15 cellular contexts compared by ENCODE assay signal in genomic region chr7:74441801-74442200, GRCh38.
"Had no signal": no experiment of that assay in that cellular context is flagged by ENCODE, and none has a peak within 500 bp of the region (broad histone marks: within the 10 kb centered on the region; RNA-seq: fewer than 3 reads in every experiment).

No MANE protein-coding gene starts in this region.

- H3K27ac Mint-ChIP-seq: activated naive CD4-positive, alpha-beta T cell treated with anti-CD3 and anti-CD28 coated beads, Interleukin-2, amount 50 U/mL, for 24 hours; activated T-helper 2 cell treated with anti-CD3 and anti-CD28 coated beads, Interferon-gamma antibody, Interleukin-2, Interleukin-4, amounts not matched to agents 10 μg/mL and 5 μg/mL and 100 μg/mL, durations not matched to agents 14 hours and 24 hours and 36 hours; dendritic cell treated with granulocyte-macrophage colony-stimulating factor and Interleukin-4, amounts not matched to agents 40 ng/mL and 50 ng/mL, for 4 days; effector memory CD8-positive, alpha-beta T cell had no signal

- H3K4me3 Mint-ChIP-seq: activated naive CD4-positive, alpha-beta T cell treated with anti-CD3 and anti-CD28 coated beads, Interleukin-2, amount 50 U/mL, for 24 hours; dendritic cell treated with granulocyte-macrophage colony-stimulating factor and Interleukin-4, amounts not matched to agents 40 ng/mL and 50 ng/mL, for 4 days; effector memory CD8-positive, alpha-beta T cell; neural crest cell had no signal

- H3K9me3 Mint-ChIP-seq: effector memory CD8-positive, alpha-beta T cell had no signal

- H3K27me3 ChIP-seq: brain microvascular endothelial cell, right atrium auricular region had no signal

- H3K27ac ChIP-seq: brain microvascular endothelial cell, right atrium auricular region, stomach, thoracic aorta had no signal

- H3K4me3 ChIP-seq: right atrium auricular region, stomach, thoracic aorta had no signal

- DNase-seq: activated CD4-positive, alpha-beta T cell treated with anti-CD3 and anti-CD28 coated beads, Interleukin-2, amount 50 U/mL, for 1 hour; activated T-cell treated with anti-CD3 and anti-CD28 coated beads for 4 hours; amniotic stem cell; brain microvascular endothelial cell; effector memory CD8-positive, alpha-beta T cell; erythroblast; left colon; small intestine; stomach had no signal

- H3K4me1 Mint-ChIP-seq: activated naive CD4-positive, alpha-beta T cell treated with anti-CD3 and anti-CD28 coated beads, Interleukin-2, amount 50 U/mL, for 24 hours had no signal

- H3K27me3 Mint-ChIP-seq: activated naive CD4-positive, alpha-beta T cell treated with anti-CD3 and anti-CD28 coated beads, Interleukin-2, amount 50 U/mL, for 24 hours had no signal

- H3K4me1 ChIP-seq: right atrium auricular region, stomach had no signal

- H3K36me3 ChIP-seq: brain microvascular endothelial cell, right atrium auricular region, stomach, thoracic aorta had no signal

- ATAC-seq: effector memory CD8-positive, alpha-beta T cell; left colon had no signal
